In genomic region chr20:25160457-25160856, GRCh38 we compare ENCODE assay signal across 18 cellular contexts. TPM values are rescaled to one million over a fixed set of nuclear protein-coding genes. Genes with fewer than 3 reads are reported as not detected.
DNase-seq lines count a peak whose midpoint lies in the region; ATAC-seq, FAIRE-seq and TF ChIP-seq lines count a peak whose summit lies in the region.
"Had no signal": no experiment of that assay in that cellular context is flagged by ENCODE, and none has a peak within 500 bp of the region (broad histone marks: within the 10 kb centered on the region; RNA-seq: fewer than 3 reads in every experiment).

No MANE protein-coding gene starts in this region.

- peak overlapping the region; percentile 68 for H3K27ac Mint-ChIP-seq in activated naive CD8-positive, alpha-beta T cell treated with anti-CD3 and anti-CD28 coated beads, Interleukin-2, amount 50 U/mL, for 24 hours
- H3K27ac Mint-ChIP-seq: activated CD4-positive, alpha-beta T cell treated with anti-CD3 and anti-CD28 coated beads, Interleukin-2, amount 10 ng/mL, durations not matched to agents 7 days and 5 days; CD8-positive, alpha-beta T cell had no signal

- H3K4me1 Mint-ChIP-seq in activated naive CD8-positive, alpha-beta T cell treated with anti-CD3 and anti-CD28 coated beads, Interleukin-2, amount 50 U/mL, for 24 hours: peaks cover 20% of the 10 kb centered on the region

- peaks cover 11% of the 10 kb centered on the region for H3K9me3 Mint-ChIP-seq in activated naive CD8-positive, alpha-beta T cell treated with anti-CD3 and anti-CD28 coated beads, Interleukin-2, amount 50 U/mL, for 24 hours
- H3K9me3 Mint-ChIP-seq: CD8-positive, alpha-beta T cell had no signal

- H3K27me3 Mint-ChIP-seq in activated naive CD8-positive, alpha-beta T cell treated with anti-CD3 and anti-CD28 coated beads, Interleukin-2, amount 50 U/mL, for 24 hours: no peaks in the 10 kb centered on the region

- peak; percentile 80 for FAIRE-seq in GM19239 (lab: Jason Lieb, UNC)
- FAIRE-seq: G401.6 had no signal

- no peaks in the 10 kb centered on the region for H3K36me3 Mint-ChIP-seq in activated naive CD8-positive, alpha-beta T cell treated with anti-CD3 and anti-CD28 coated beads, Interleukin-2, amount 50 U/mL, for 24 hours (ENCODE audit: low read depth)
- H3K36me3 Mint-ChIP-seq: CD8-positive, alpha-beta T cell had no signal

- ATAC-seq in GM18505 (IDR thresholded peaks at IDR 0.05; ENCODE audit: unreplicated experiment) (peak; percentile 74), HG02973 (IDR thresholded peaks at IDR 0.05; ENCODE audit: unreplicated experiment) (peak; percentile 76)
- peak; percentile 99 for ATAC-seq in activated naive CD8-positive, alpha-beta T cell treated with anti-CD3 and anti-CD28 coated beads, Interleukin-2, amount 50 U/mL, for 24 hours
- ATAC-seq: CD8-positive, alpha-beta T cell; esophagus mucosa; left ventricle myocardium superior had no signal

- H3K4me3 Mint-ChIP-seq in activated naive CD8-positive, alpha-beta T cell treated with anti-CD3 and anti-CD28 coated beads, Interleukin-2, amount 50 U/mL, for 24 hours: no peak overlapping the region
- H3K4me3 Mint-ChIP-seq: activated CD4-positive, alpha-beta T cell treated with anti-CD3 and anti-CD28 coated beads, Interleukin-2, amount 10 ng/mL, durations not matched to agents 7 days and 5 days; CD8-positive, alpha-beta T cell had no signal

- TF ChIP-seq POLR2A in GM18505 (IDR thresholded peaks at IDR 0.05; ENCODE audit: borderline replicate concordance, extremely low read depth, insufficient read depth, insufficient read length): no peak

- DNase-seq in GM19239 (ENCODE audit: insufficient read length, low spot score): no peak
- DNase-seq in activated naive CD8-positive, alpha-beta T cell treated with anti-CD3 and anti-CD28 coated beads, Interleukin-2, amount 50 U/mL, for 24 hours: no peak
- no peak for DNase-seq in A172 (ENCODE audit: low spot score)
- DNase-seq in 8988T: no peak
- DNase-seq in DMS 273 (lab: John Stamatoyannopoulos, UW; ENCODE audit: unreplicated experiment): no peak
- DNase-seq: activated CD4-positive, alpha-beta T cell treated with anti-CD3 and anti-CD28 coated beads, Interleukin-2, amount 10 ng/mL, durations not matched to agents 7 days and 5 days; activated naive CD4-positive, alpha-beta T cell treated with anti-CD3 and anti-CD28 coated beads, Interleukin-2, amount 50 U/mL, for 16 hours; CD8-positive, alpha-beta T cell; hippocampal formation; left ventricle myocardium superior; NCI-H1092; OCI-M1; sigmoid colon; substantia nigra had no signal

RNA-seq across cellular contexts. Expression of gene ENTPD6, which starts 35.1 kb away (rescaled TPM):
- 62.4 and 69.7 TPM in 2 replicates for total RNA-seq in A172 (2014; rRNA removed; shearing (Covaris generic))
